Comparison of ENCODE assay signal across 8 cellular contexts in the genomic region with DNA sequence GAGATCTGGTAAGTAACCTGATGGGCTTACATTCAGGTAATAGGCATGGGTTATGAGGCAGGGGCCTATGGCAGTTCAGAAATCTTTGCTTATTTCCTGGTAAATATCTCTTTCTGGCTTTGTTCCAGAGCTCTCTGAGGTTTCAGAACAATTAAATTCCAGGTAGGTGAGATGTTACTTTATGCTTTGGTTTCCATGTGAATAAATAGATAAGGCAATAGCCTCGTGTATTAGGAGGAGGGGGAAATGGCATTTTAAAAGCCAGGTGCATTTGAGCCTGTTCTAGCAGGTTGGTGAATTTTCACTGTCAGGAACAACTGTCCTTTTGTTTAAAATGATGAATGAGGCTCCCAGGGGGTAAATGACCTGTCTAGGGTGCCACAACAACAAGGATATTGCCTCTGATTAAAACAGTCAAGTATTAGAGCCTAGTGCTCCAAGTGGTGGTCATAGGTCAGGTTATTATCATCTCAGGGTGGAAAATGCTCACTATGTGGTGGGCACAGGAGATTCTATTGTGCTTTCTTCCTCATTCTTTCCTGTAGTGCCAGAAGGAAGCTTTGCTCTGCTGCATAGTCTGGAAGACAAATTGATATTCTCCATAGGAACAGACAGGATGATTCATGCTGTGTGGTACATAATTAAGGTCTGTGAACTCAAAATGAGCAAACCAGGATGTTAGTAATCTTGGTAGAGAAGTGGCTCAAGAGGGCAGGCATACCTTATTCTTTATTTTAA.
DNase-seq lines count a peak whose midpoint lies in the region; ATAC-seq, FAIRE-seq and TF ChIP-seq lines count a peak whose summit lies in the region.

No MANE protein-coding gene starts in this region.

- intact Hi-C loops in left lung (cut with DNase I), result no loop called here

- TF ChIP-seq CTCF in left lung (IDR thresholded peaks at IDR 0.05) (no peak), D721Med (IDR thresholded peaks at IDR 0.05; ENCODE audit: insufficient read depth, missing control alignments) (no peak)

- no peaks in the 10 kb centered on the region for H3K36me3 ChIP-seq in left lung

- peaks cover 11% of the 10 kb centered on the region for H3K4me1 Mint-ChIP-seq in activated naive CD8-positive, alpha-beta T cell treated with anti-CD3 and anti-CD28 coated beads, Interleukin-2, amount 10 ng/mL, durations not matched to agents 7 days and 5 days

- peak; percentile 83 for DNase-seq in DMS53 treated with DMSO at 0.1 percent for 48 hours (lab: John Stamatoyannopoulos, UW; ENCODE audit: unreplicated experiment)
- peak; percentile 46 for DNase-seq in NCI-H146 (lab: John Stamatoyannopoulos, UW)
- DNase-seq in activated naive CD8-positive, alpha-beta T cell treated with anti-CD3 and anti-CD28 coated beads, Interleukin-2, amount 10 ng/mL, durations not matched to agents 7 days and 5 days, result no peak
- no peak for DNase-seq in left lung
- DNase-seq in GM19238 (ENCODE audit: insufficient read length, low spot score), result no peak
- DNase-seq in iPS-NIHi7 (ENCODE audit: extremely low spot score), result no peak
- DNase-seq in anterior cingulate cortex (lab: John Stamatoyannopoulos, UW), result no peak
- DNase-seq in D721Med (ENCODE audit: insufficient read length, low spot score), result no peak

- H3K27ac ChIP-seq in left lung, result no peak overlapping the region

- H3K27me3 Mint-ChIP-seq in activated naive CD8-positive, alpha-beta T cell treated with anti-CD3 and anti-CD28 coated beads, Interleukin-2, amount 10 ng/mL, durations not matched to agents 7 days and 5 days, result no peaks in the 10 kb centered on the region

- H3K36me3 Mint-ChIP-seq in activated naive CD8-positive, alpha-beta T cell treated with anti-CD3 and anti-CD28 coated beads, Interleukin-2, amount 10 ng/mL, durations not matched to agents 7 days and 5 days, result peaks cover 3% of the 10 kb centered on the region

- peak; percentile 47 for ATAC-seq in activated naive CD8-positive, alpha-beta T cell treated with anti-CD3 and anti-CD28 coated beads, Interleukin-2, amount 10 ng/mL, durations not matched to agents 7 days and 5 days (ENCODE audit: low read depth)
- peak; percentile 49 for ATAC-seq in left lung

- no peaks in the 10 kb centered on the region for H3K9me3 ChIP-seq in left lung

- no peaks in the 10 kb centered on the region for H3K4me1 ChIP-seq in left lung

- H3K4me3 ChIP-seq in left lung, result no peak overlapping the region

- H3K4me3 Mint-ChIP-seq in activated naive CD8-positive, alpha-beta T cell treated with anti-CD3 and anti-CD28 coated beads, Interleukin-2, amount 10 ng/mL, durations not matched to agents 7 days and 5 days, result no peak overlapping the region

- H3K27me3 ChIP-seq in left lung, result no peaks in the 10 kb centered on the region

- H3K27ac Mint-ChIP-seq in activated naive CD8-positive, alpha-beta T cell treated with anti-CD3 and anti-CD28 coated beads, Interleukin-2, amount 10 ng/mL, durations not matched to agents 7 days and 5 days, result no peak overlapping the region

- POLR2A ChIA-PET in activated naive CD8-positive, alpha-beta T cell treated with anti-CD3 and anti-CD28 coated beads, Interleukin-2, amount 10 ng/mL, durations not matched to agents 7 days and 5 days (lab: Charles Lee), result no interaction called here

- FAIRE-seq in D721Med (lab: Jason Lieb, UNC), result no peak

- peaks cover 3% of the 10 kb centered on the region for H3K9me3 Mint-ChIP-seq in activated naive CD8-positive, alpha-beta T cell treated with anti-CD3 and anti-CD28 coated beads, Interleukin-2, amount 10 ng/mL, durations not matched to agents 7 days and 5 days

Comparison
In these comparisons a context has a peak if more than half of its experiments do, and no peak if none do; other contexts are left out.
1. DNase-seq: peak in DMS53 treated with DMSO at 0.1 percent for 48 hours (single experiment) and NCI-H146 (single experiment); none in activated naive CD8-positive, alpha-beta T cell treated with anti-CD3 and anti-CD28 coated beads, Interleukin-2, amount 10 ng/mL, durations not matched to agents 7 days and 5 days (single experiment), left lung (0 of 2), GM19238 (single experiment), iPS-NIHi7 (single experiment), anterior cingulate cortex (0 of 58) and D721Med (single experiment).